13 cellular contexts compared by ENCODE assay signal in the genomic region with DNA sequence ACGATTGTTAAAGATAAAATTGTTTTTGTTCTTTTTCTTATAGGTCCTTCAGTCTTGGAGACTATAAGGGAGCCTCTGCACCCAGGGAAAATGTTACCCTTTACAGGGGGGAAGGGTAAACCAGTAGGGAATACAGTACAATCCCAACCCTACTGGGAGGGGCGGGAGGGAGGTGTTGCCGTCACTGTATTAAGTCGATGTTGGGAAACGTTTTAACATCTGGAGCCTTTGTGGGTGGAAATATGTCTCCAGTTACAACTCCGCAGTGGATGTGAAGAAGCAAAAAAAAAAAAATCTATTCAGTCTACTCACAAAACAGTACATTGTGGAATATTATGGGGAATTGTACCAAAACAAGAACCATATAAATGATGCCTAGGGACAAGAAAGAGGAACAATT.
"Had no signal": no experiment of that assay in that cellular context is flagged by ENCODE, and none has a peak within 500 bp of the region (broad histone marks: within the 10 kb centered on the region; RNA-seq: fewer than 3 reads in every experiment).

No MANE protein-coding gene starts in this region.

- H3K36me3 ChIP-seq: ovary had no signal

- H3K4me3 ChIP-seq: gastroesophageal sphincter, left ventricle myocardium inferior, ovary, skin epidermis, stomach, thyroid gland had no signal

- H3K9me3 ChIP-seq: gastroesophageal sphincter, left ventricle myocardium inferior, ovary, stomach, thyroid gland had no signal

- DNase-seq: activated B cell treated with CpG ODN at 0.5 μM for 24 hours; activated CD4-positive, alpha-beta T cell treated with anti-CD3 and anti-CD28 coated beads, Interleukin-2, amount 50 U/mL, for 1 hour; brain microvascular endothelial cell; endodermal cell; kidney; left ventricle myocardium inferior; mesendoderm; ovary; stomach; T-helper 2 cell; thyroid gland had no signal

- H3K27me3 ChIP-seq: brain microvascular endothelial cell, gastroesophageal sphincter, ovary, stomach, thyroid gland had no signal

- H3K4me1 ChIP-seq: gastroesophageal sphincter, left ventricle myocardium inferior, stomach, thyroid gland had no signal

- H3K27ac ChIP-seq: brain microvascular endothelial cell, gastroesophageal sphincter, left ventricle myocardium inferior, ovary, skin epidermis, stomach, thyroid gland had no signal
